20 cellular contexts compared by ENCODE assay signal in genomic region chr6:35093783-35094182, GRCh38. TPM values are rescaled to one million over a fixed set of nuclear protein-coding genes. Genes with fewer than 3 reads are reported as not detected.
DNase-seq lines count a peak whose midpoint lies in the region; ATAC-seq and TF ChIP-seq lines count a peak whose summit lies in the region.
"Had no signal": no experiment of that assay in that cellular context is flagged by ENCODE, and none has a peak within 500 bp of the region (broad histone marks: within the 10 kb centered on the region; RNA-seq: fewer than 3 reads in every experiment).

No MANE protein-coding gene starts in this region.

- H3K4me1 ChIP-seq in IMR-90 (ENCODE audit: control insufficient read depth, insufficient read depth, low read length), result peaks cover 38% of the 10 kb centered on the region
- peaks cover 4 to 16% of the 10 kb centered on the region in 2 donors for H3K4me1 ChIP-seq in lung (ENCODE audit: control insufficient read depth in 2 of 2, insufficient read depth in 2 of 2, low read length in 2 of 2)
- peaks cover 54% of the 10 kb centered on the region for H3K4me1 ChIP-seq in suprapubic skin

- H3K4me3 Mint-ChIP-seq in nephron progenitor cell, result no peak overlapping the region

- H2BK120ac ChIP-seq in IMR-90 (ENCODE audit: low read depth, low read length), result 0 out of 2 replicates have a peak overlapping the region, but pooled peaks have one; percentile 27

- H3K4me3 ChIP-seq in IMR-90 (ENCODE audit: insufficient read depth, low read depth, low read length), result no peak overlapping the region
- no peak overlapping the region for H3K4me3 ChIP-seq in lung
- H3K4me3 ChIP-seq in suprapubic skin, result no peak overlapping the region

- no peak overlapping the region for H4K5ac ChIP-seq in IMR-90 (ENCODE audit: low read depth, low read length)

- no peak for TF ChIP-seq EP300 in suprapubic skin (IDR thresholded peaks at IDR 0.05)

- TF ChIP-seq CTCF in IMR-90 (conservative IDR thresholded peaks at IDR 0.05; ENCODE audit: low read depth, low read length) (no peak), lung (IDR thresholded peaks at IDR 0.05; ENCODE audit: control extremely low read depth, extremely low read depth) (no peak), suprapubic skin (IDR thresholded peaks at IDR 0.05) (no peak), nephron progenitor cell (IDR thresholded peaks at IDR 0.05) (no peak)

- in situ Hi-C loops in IMR-90 (cut with MboI; ENCODE audit: low sequenced_read_pairs), result no loop called here

- no peaks in the 10 kb centered on the region for H3K36me3 Mint-ChIP-seq in nephron progenitor cell (ENCODE audit: low read depth)

- no peak overlapping the region for H3K27ac ChIP-seq in IMR-90 (ENCODE audit: insufficient read depth, low read length)
- no peak overlapping the region for H3K27ac ChIP-seq in lung (ENCODE audit: low read depth in 1 of 2, low read length in 1 of 2)
- peak overlapping the region; percentile 64 for H3K27ac ChIP-seq in suprapubic skin
- H3K27ac ChIP-seq: HL-60 had no signal

- CTCF ChIA-PET in IMR-90 (lab: Yijun Ruan, JAX), result no interaction called here

- no peak overlapping the region for H3K9ac ChIP-seq in IMR-90 (ENCODE audit: low read depth, low read length)

- no TSS peak for BruUV-seq in IMR-90 (replicated peaks; lab: Mats Ljungman, UMichigan)

- TF ChIP-seq POLR2A in IMR-90 (IDR thresholded peaks at IDR 0.05; ENCODE audit: low read depth, low read length) (no peak), suprapubic skin (IDR thresholded peaks at IDR 0.05) (no peak)

- no peak overlapping the region; the same call in 1 of the 2 replicates for H3K4ac ChIP-seq in IMR-90 (ENCODE audit: low read depth, low read length)

- WGBS in IMR-90 (ENCODE audit: extremely low coverage in 2 of 2, insufficient read length in 1 of 2), 2 experiments, result 100% methylated on average over 1 of the region's 6 CpGs; no CpG with 5 or more reads in 1 of the 2 experiments
- WGBS in lung, 2 donors, result 85 to 98% methylated on average over 6 of the region's 6 CpGs
- 82% methylated on average over 6 of the region's 6 CpGs for WGBS in suprapubic skin

- no peak for TF ChIP-seq RAD21 in IMR-90 (IDR thresholded peaks at IDR 0.05; ENCODE audit: low read length)

- H3K27me3 ChIP-seq in IMR-90 (ENCODE audit: control insufficient read depth, insufficient read depth, low read length) (no peaks in the 10 kb centered on the region), lung (ENCODE audit: control insufficient read depth, insufficient read depth) (no peaks in the 10 kb centered on the region), suprapubic skin (no peaks in the 10 kb centered on the region)

- H2BK15ac ChIP-seq in IMR-90 (ENCODE audit: low read depth, low read length), result no peak overlapping the region

- 0 out of 2 replicates have a peak overlapping the region, but pooled peaks have one; percentile 19 for H4K91ac ChIP-seq in IMR-90 (ENCODE audit: insufficient read depth, low read depth, low read length)

- no peaks in the 10 kb centered on the region for H3K9me3 Mint-ChIP-seq in nephron progenitor cell

- H3K4me2 ChIP-seq in IMR-90 (ENCODE audit: low read depth, low read length), result no peak overlapping the region

- H2AK9ac ChIP-seq in IMR-90 (replicated peaks; ENCODE audit: low read depth, low read length, poor library complexity), result no peak overlapping the region

- no peak overlapping the region for H3K56ac ChIP-seq in IMR-90 (ENCODE audit: extremely low read depth, insufficient read depth, low read length)

- H3K9me3 ChIP-seq in IMR-90 (ENCODE audit: control insufficient read depth, insufficient read depth, low read length) (no peaks in the 10 kb centered on the region), lung (ENCODE audit: control insufficient read depth in 2 of 2, insufficient read depth in 1 of 2, low read length in 1 of 2) (no peaks in the 10 kb centered on the region), suprapubic skin (no peaks in the 10 kb centered on the region)
- H3K9me3 ChIP-seq: Caco-2 had no signal

- peak overlapping the region; percentile 63; the same call in 1 of the 2 replicates for H2AK5ac ChIP-seq in IMR-90 (ENCODE audit: low read depth, low read length)

- peaks cover 33% of the 10 kb centered on the region for H3K9me1 ChIP-seq in IMR-90 (ENCODE audit: insufficient read depth, low read length)

- no peak overlapping the region for H2BK5ac ChIP-seq in IMR-90 (ENCODE audit: low read depth, low read length, poor library complexity, severe bottlenecking)

- no peak for DNase-seq in IMR-90
- DNase-seq in ecto neural progenitor cell (ENCODE audit: low spot score), result peak; percentile 44
- DNase-seq in lung (ENCODE audit: low spot score), result peak; percentile 15
- DNase-seq in suprapubic skin (ENCODE audit: low spot score in 2 of 2), result no peak
- no peak for DNase-seq in cerebellar cortex (ENCODE audit: low spot score)
- DNase-seq in nephron progenitor cell, result no peak
- no peak for DNase-seq in NCI-H1694 (lab: John Stamatoyannopoulos, UW)
- no peak for DNase-seq in DMS 273 treated with DMSO at 0.1 percent for 48 hours (lab: John Stamatoyannopoulos, UW)
- DNase-seq: Caco-2; HCEC 1CT; NCI-H1105 treated with DMSO at 0.1 percent for 48 hours; NCI-H187 treated with DMSO at 0.1 percent for 48 hours; NCI-H2171; NCI-H446; NCI-H69; NK-92 treated with Interleukin-12 subunit alpha and Interleukin-12 subunit beta, amount 100 ng/mL, for 24 hours; SIG-M5 had no signal

- ATAC-seq in IMR-90 (ENCODE audit: low read depth), result no peak
- no peak for ATAC-seq in lung (ENCODE audit: insufficient read depth, low FRiP score)

- intact Hi-C loops in IMR-90 (cut with micrococcal nuclease), result no loop called here

- peak overlapping the region; percentile 42 for H2BK20ac ChIP-seq in IMR-90 (ENCODE audit: low read depth, low read length)

- H3K14ac ChIP-seq in IMR-90 (replicated peaks; ENCODE audit: low read depth, low read length), result peak overlapping the region; percentile 12; the same call in 1 of the 2 replicates

- peaks cover 3% of the 10 kb centered on the region; the same call in 1 of the 2 replicates for H3K36me3 ChIP-seq in IMR-90 (ENCODE audit: control insufficient read depth, insufficient read depth, low read length)
- peaks cover 0 to 18% of the 10 kb centered on the region in 2 donors for H3K36me3 ChIP-seq in lung (ENCODE audit: control insufficient read depth in 2 of 2, insufficient read depth in 2 of 2, low read length in 2 of 2)
- H3K36me3 ChIP-seq in suprapubic skin, result peaks cover 23% of the 10 kb centered on the region

- no peaks in the 10 kb centered on the region for H4K20me1 ChIP-seq in IMR-90 (ENCODE audit: insufficient read depth, low read length)

- dilution Hi-C loops in IMR-90 (cut with HindIII; ENCODE audit: low sequenced_read_pairs, unreplicated experiment), result no loop called here

- H3K4me1 Mint-ChIP-seq in nephron progenitor cell, result peaks cover 54% of the 10 kb centered on the region

- POLR2A ChIA-PET in IMR-90 (lab: Charles Lee; ENCODE audit: unreplicated experiment), result no interaction called here

- H3K27me3 Mint-ChIP-seq in nephron progenitor cell (ENCODE audit: low read depth, poor library complexity), result no peaks in the 10 kb centered on the region

- no peak overlapping the region for H3K23ac ChIP-seq in IMR-90 (ENCODE audit: low read depth, low read length)

- H4K8ac ChIP-seq in IMR-90 (ENCODE audit: low read depth in 2 of 2, low read length in 2 of 2), result no peak overlapping the region

- H2AFZ ChIP-seq in IMR-90 (replicated peaks; ENCODE audit: low read length, poor library complexity), result no peak overlapping the region

- no peak overlapping the region; the same call in 1 of the 2 replicates for H3K18ac ChIP-seq in IMR-90 (ENCODE audit: low read depth, low read length)

- no peaks in the 10 kb centered on the region for H3K79me1 ChIP-seq in IMR-90 (ENCODE audit: low read depth in 1 of 2, low read length in 2 of 2)

- no peak overlapping the region for H3K27ac Mint-ChIP-seq in nephron progenitor cell

TF ChIP-seq in IMR-90, 13 proteins besides CTCF, POLR2A, EP300 and RAD21:
- TF ChIP-seq MAZ (IDR thresholded peaks at IDR 0.05; ENCODE audit: borderline replicate concordance, low read depth, low read length), result no peak
- no peak for TF ChIP-seq NFE2L2 (IDR thresholded peaks at IDR 0.05; ENCODE audit: low read depth, low read length)
- no peak for TF ChIP-seq MXI1 (IDR thresholded peaks at IDR 0.05; ENCODE audit: borderline replicate concordance, low read depth, low read length)
- TF ChIP-seq RFX5 (IDR thresholded peaks at IDR 0.05; ENCODE audit: low read depth, low read length), result no peak
- no peak for TF ChIP-seq ELK1 (IDR thresholded peaks at IDR 0.05; ENCODE audit: borderline replicate concordance, low read depth, low read length)

RNA-seq across cellular contexts. Expression of gene TCP11, which starts 47.4 kb away (rescaled TPM):
- 0.36 and 0.56 TPM in 2 replicates for total RNA-seq in IMR-90 (2012; rRNA removed)
- 0.30 and 0.34 TPM in 2 replicates for polyA plus RNA-seq in IMR-90 (2012; rRNA removed)
- polyA plus RNA-seq in IMR-90 (2012; cell fraction: cytosol; rRNA removed), result 0.16 TPM in 1 of 2 replicates, not detected in the other
- 0.09 and 0.11 TPM in 2 replicates for polyA plus RNA-seq in IMR-90 (2012; cell fraction: nucleus; rRNA removed; ENCODE audit: low replicate concordance)
- total RNA-seq in lung, result 1 to 10 TPM in 1 of 2 donors, under 1 TPM in 1; 0.67 to 1.7 TPM
- polyA plus RNA-seq in lung, result under 1 TPM; 0.16 to 0.45 TPM
- total RNA-seq in suprapubic skin, result 1 to 10 TPM in 1 of 4 donors, not detected in 3; 4.2 TPM
- total RNA-seq: Caco-2, OCI-LY7, RPMI7951 had no signal

Comparison
In these comparisons a context has a peak if more than half of its experiments do, and no peak if none do; other contexts are left out.
1. DNase-seq: peak in ecto neural progenitor cell (single experiment) and lung (single experiment); none in IMR-90 (single experiment), suprapubic skin (0 of 2), cerebellar cortex (single experiment), nephron progenitor cell (single experiment), NCI-H1694 (single experiment) and DMS 273 treated with DMSO at 0.1 percent for 48 hours (single experiment).